Comparison of ENCODE assay signal across 19 cellular contexts in genomic region chr12:68231229-68231628, GRCh38. TPM values are rescaled to one million over a fixed set of nuclear protein-coding genes. Genes with fewer than 3 reads are reported as not detected.
DNase-seq lines count a peak whose midpoint lies in the region; ATAC-seq, FAIRE-seq and TF ChIP-seq lines count a peak whose summit lies in the region.
"Had no signal": no experiment of that assay in that cellular context is flagged by ENCODE, and none has a peak within 500 bp of the region (broad histone marks: within the 10 kb centered on the region; RNA-seq: fewer than 3 reads in every experiment).

No MANE protein-coding gene starts in this region.

- no peaks in the 10 kb centered on the region for H3K27me3 ChIP-seq in Loucy (ENCODE audit: insufficient read depth, low read length, poor library complexity, severe bottlenecking)
- peaks cover 7 to 14% of the 10 kb centered on the region in 2 experiments; a peak in 2 of 5 replicates for H3K27me3 ChIP-seq in K562 (ENCODE audit: control insufficient read depth in 2 of 2, insufficient read depth in 2 of 2, low read length in 2 of 2)
- peaks cover 0 to 17% of the 10 kb centered on the region in 2 experiments; a peak in 2 of 5 replicates for H3K27me3 ChIP-seq in HepG2 (ENCODE audit: control insufficient read depth in 1 of 2, insufficient read depth in 2 of 2, low read length in 2 of 2)
- no peaks in the 10 kb centered on the region for H3K27me3 ChIP-seq in right atrium auricular region

- H3F3A ChIP-seq in Loucy (ENCODE audit: low read depth): no peaks in the 10 kb centered on the region; the same call in 1 of the 2 replicates

- H3K27ac Mint-ChIP-seq in activated CD8-positive, alpha-beta T cell treated with anti-CD3 and anti-CD28 coated beads for 36 hours: no peak overlapping the region
- no peak overlapping the region for H3K27ac Mint-ChIP-seq in activated CD8-positive, alpha-beta T cell treated with anti-CD3 and anti-CD28 coated beads, Interleukin-2, amount 10 ng/mL, durations not matched to agents 7 days and 5 days
- H3K27ac Mint-ChIP-seq in activated CD4-positive, alpha-beta memory T cell treated with anti-CD3 and anti-CD28 coated beads for 36 hours: no peak overlapping the region
- H3K27ac Mint-ChIP-seq: CD14-positive monocyte, IgD-negative memory B cell had no signal

- TF ChIP-seq RAD21 in K562 (CRISPR knock-in tag; conservative IDR thresholded peaks at IDR 0.05 in 1 of 2, IDR thresholded peaks at IDR 0.05 in 1 of 2): no peak
- TF ChIP-seq RAD21 in HepG2 (CRISPR knock-in tag; IDR thresholded peaks at IDR 0.05): no peak

- H3K79me2 ChIP-seq in Loucy (ENCODE audit: insufficient read depth, low read length) (no peaks in the 10 kb centered on the region), K562 (ENCODE audit: control insufficient read depth, insufficient read depth, low read length) (no peaks in the 10 kb centered on the region), HepG2 (ENCODE audit: insufficient read depth, low read length) (no peaks in the 10 kb centered on the region)

- no peak for FAIRE-seq in K562 (lab: Jason Lieb, UNC)
- FAIRE-seq in HepG2 (lab: Jason Lieb, UNC): no peak
- FAIRE-seq: H54 had no signal

- H4K20me1 ChIP-seq in Loucy (ENCODE audit: insufficient read depth, low read length, poor library complexity, severe bottlenecking) (no peaks in the 10 kb centered on the region), K562 (replicated peaks; ENCODE audit: control insufficient read depth, insufficient read depth, low read length) (no peaks in the 10 kb centered on the region), HepG2 (ENCODE audit: insufficient read depth, low read length) (no peaks in the 10 kb centered on the region)

- peaks cover 41% of the 10 kb centered on the region for H3K4me1 ChIP-seq in Loucy (ENCODE audit: insufficient read depth, low read length, poor library complexity, severe bottlenecking)
- no peaks in the 10 kb centered on the region for H3K4me1 ChIP-seq in K562 (replicated peaks in 1 of 2; ENCODE audit: control insufficient read depth in 2 of 2, insufficient read depth in 2 of 2, low read length in 2 of 2)
- no peaks in the 10 kb centered on the region for H3K4me1 ChIP-seq in HepG2 (ENCODE audit: insufficient read depth, low read length)
- no peaks in the 10 kb centered on the region for H3K4me1 ChIP-seq in right atrium auricular region

- H3K9me3 Mint-ChIP-seq in activated CD8-positive, alpha-beta T cell treated with anti-CD3 and anti-CD28 coated beads for 36 hours: no peaks in the 10 kb centered on the region
- no peaks in the 10 kb centered on the region for H3K9me3 Mint-ChIP-seq in activated CD8-positive, alpha-beta T cell treated with anti-CD3 and anti-CD28 coated beads, Interleukin-2, amount 10 ng/mL, durations not matched to agents 7 days and 5 days (ENCODE audit: insufficient read depth)
- no peaks in the 10 kb centered on the region for H3K9me3 Mint-ChIP-seq in activated CD4-positive, alpha-beta memory T cell treated with anti-CD3 and anti-CD28 coated beads for 36 hours
- H3K9me3 Mint-ChIP-seq: CD14-positive monocyte, IgD-negative memory B cell had no signal

- no peak for TF ChIP-seq EP300 in K562 (IDR thresholded peaks at IDR 0.05; ENCODE audit: low read length)
- no peak for TF ChIP-seq EP300 in HepG2 (IDR thresholded peaks at IDR 0.05; ENCODE audit: low read depth in 2 of 2, low read length in 2 of 2)
- no peak for TF ChIP-seq EP300 in HepG2 (CRISPR knock-in tag; IDR thresholded peaks at IDR 0.05; ENCODE audit: borderline replicate concordance)

- in situ Hi-C loops in K562 (cut with MboI): no loop called here
- in situ Hi-C loops in HepG2 (cut with HindIII; ENCODE audit: extremely low pct_ligation_motif_present, low pct_unique_long_range_greater_than_20kb): no loop called here

- intact Hi-C loops in activated CD8-positive, alpha-beta T cell treated with anti-CD3 and anti-CD28 coated beads for 36 hours (cut with micrococcal nuclease): no loop called here
- intact Hi-C loops in K562 (cut with micrococcal nuclease) (no loop called here), HepG2 (cut with micrococcal nuclease; ENCODE audit: unreplicated experiment) (no loop called here)
- intact Hi-C loops in activated CD4-positive, alpha-beta memory T cell treated with anti-CD3 and anti-CD28 coated beads for 36 hours (cut with micrococcal nuclease): no loop called here

- H3K4me1 Mint-ChIP-seq in activated CD8-positive, alpha-beta T cell treated with anti-CD3 and anti-CD28 coated beads for 36 hours (ENCODE audit: low read depth): peaks cover 17% of the 10 kb centered on the region
- H3K4me1 Mint-ChIP-seq in activated CD8-positive, alpha-beta T cell treated with anti-CD3 and anti-CD28 coated beads, Interleukin-2, amount 10 ng/mL, durations not matched to agents 7 days and 5 days (ENCODE audit: low read depth): peaks cover 16% of the 10 kb centered on the region
- H3K4me1 Mint-ChIP-seq in activated CD4-positive, alpha-beta memory T cell treated with anti-CD3 and anti-CD28 coated beads for 36 hours (ENCODE audit: low read depth): peaks cover 10% of the 10 kb centered on the region

- TF ChIP-seq CTCF in activated CD8-positive, alpha-beta T cell treated with anti-CD3 and anti-CD28 coated beads for 36 hours (IDR thresholded peaks at IDR 0.05): no peak
- TF ChIP-seq CTCF in Loucy (conservative IDR thresholded peaks at IDR 0.05; ENCODE audit: low read length) (no peak), K562 (IDR thresholded peaks at IDR 0.05 in 2 of 3, conservative IDR thresholded peaks at IDR 0.05 in 1 of 3; ENCODE audit: insufficient read depth in 2 of 3, low read depth in 1 of 3, low read length in 3 of 3) (no peak), HepG2 (CRISPR knock-in tag; IDR thresholded peaks at IDR 0.05) (no peak), right atrium auricular region (IDR thresholded peaks at IDR 0.05) (no peak)

- no peak overlapping the region for H3K4me2 ChIP-seq in Loucy (ENCODE audit: low read depth, low read length, poor library complexity, severe bottlenecking)
- no peak overlapping the region for H3K4me2 ChIP-seq in K562 (ENCODE audit: insufficient read depth, low read length)
- no peak overlapping the region for H3K4me2 ChIP-seq in HepG2 (ENCODE audit: low read depth, low read length)

- ATAC-seq in activated CD8-positive, alpha-beta T cell treated with anti-CD3 and anti-CD28 coated beads for 36 hours: peak; percentile 37
- no peak for ATAC-seq in activated CD8-positive, alpha-beta T cell treated with anti-CD3 and anti-CD28 coated beads, Interleukin-2, amount 10 ng/mL, durations not matched to agents 7 days and 5 days
- peak; percentile 46 for ATAC-seq in GM18858 (IDR thresholded peaks at IDR 0.05; ENCODE audit: unreplicated experiment)
- no peak for ATAC-seq in K562
- ATAC-seq in HepG2: no peak

- no peaks in the 10 kb centered on the region for H3K36me3 ChIP-seq in Loucy (ENCODE audit: insufficient read depth, low read length)
- no peaks in the 10 kb centered on the region for H3K36me3 ChIP-seq in K562 (ENCODE audit: control insufficient read depth, insufficient read depth, low read length)
- no peaks in the 10 kb centered on the region for H3K36me3 ChIP-seq in HepG2 (replicated peaks in 1 of 2; ENCODE audit: control insufficient read depth in 1 of 2, insufficient read depth in 2 of 2, low read length in 2 of 2)
- no peaks in the 10 kb centered on the region for H3K36me3 ChIP-seq in right atrium auricular region

- no peak for DNase-seq in activated CD8-positive, alpha-beta T cell treated with anti-CD3 and anti-CD28 coated beads for 36 hours
- no peak for DNase-seq in activated CD8-positive, alpha-beta T cell treated with anti-CD3 and anti-CD28 coated beads, Interleukin-2, amount 10 ng/mL, durations not matched to agents 7 days and 5 days
- DNase-seq in K562 (ENCODE audit: extremely low read depth in 1 of 4, low spot score in 3 of 4) (no peak), HepG2 (ENCODE audit: low spot score) (no peak), right atrium auricular region (ENCODE audit: low spot score) (no peak)
- DNase-seq in activated CD4-positive, alpha-beta memory T cell treated with anti-CD3 and anti-CD28 coated beads for 36 hours: no peak
- DNase-seq: DMS53, NCI-H1048, NCI-H146, NCI-H2081 treated with DMSO at 0.1 percent for 48 hours, NCI-H226 had no signal

- H3K9ac ChIP-seq in Loucy (ENCODE audit: low read depth, low read length, poor library complexity, severe bottlenecking) (no peak overlapping the region), K562 (ENCODE audit: insufficient read depth in 1 of 2, low read depth in 2 of 2, low read length in 2 of 2) (no peak overlapping the region), HepG2 (ENCODE audit: insufficient read depth, low read depth, low read length) (no peak overlapping the region)

- no peak overlapping the region for H3K27ac ChIP-seq in K562 (ENCODE audit: extremely low read depth, low read depth, low read length)
- H3K27ac ChIP-seq in HepG2 (ENCODE audit: extremely low read length, insufficient read depth, low read length): no peak overlapping the region
- H3K27ac ChIP-seq in right atrium auricular region: no peak overlapping the region
- H3K27ac ChIP-seq: SK-N-MC had no signal

- H3K27me3 Mint-ChIP-seq in activated CD8-positive, alpha-beta T cell treated with anti-CD3 and anti-CD28 coated beads for 36 hours: no peaks in the 10 kb centered on the region
- peaks cover 2% of the 10 kb centered on the region for H3K27me3 Mint-ChIP-seq in activated CD8-positive, alpha-beta T cell treated with anti-CD3 and anti-CD28 coated beads, Interleukin-2, amount 10 ng/mL, durations not matched to agents 7 days and 5 days (ENCODE audit: low read depth)
- H3K27me3 Mint-ChIP-seq in activated CD4-positive, alpha-beta memory T cell treated with anti-CD3 and anti-CD28 coated beads for 36 hours: peaks cover 5% of the 10 kb centered on the region

- BruUV-seq in K562 (replicated peaks; lab: Mats Ljungman, UMichigan) (no TSS peak), HepG2 (replicated peaks; lab: Mats Ljungman, UMichigan) (no TSS peak)

- H3K9me1 ChIP-seq in K562 (ENCODE audit: control insufficient read depth, insufficient read depth, low read length): no peaks in the 10 kb centered on the region

- H2AFZ ChIP-seq in Loucy (ENCODE audit: low read length) (0 out of 2 replicates have a peak overlapping the region, but pooled peaks have one; percentile 19), K562 (ENCODE audit: low read depth, low read length) (no peak overlapping the region), HepG2 (ENCODE audit: low read length) (no peak overlapping the region)

- H3K4me3 Mint-ChIP-seq in activated CD8-positive, alpha-beta T cell treated with anti-CD3 and anti-CD28 coated beads for 36 hours: no peak overlapping the region
- no peak overlapping the region for H3K4me3 Mint-ChIP-seq in activated CD8-positive, alpha-beta T cell treated with anti-CD3 and anti-CD28 coated beads, Interleukin-2, amount 10 ng/mL, durations not matched to agents 7 days and 5 days
- H3K4me3 Mint-ChIP-seq in activated CD4-positive, alpha-beta memory T cell treated with anti-CD3 and anti-CD28 coated beads for 36 hours: no peak overlapping the region
- H3K4me3 Mint-ChIP-seq: CD14-positive monocyte, IgD-negative memory B cell had no signal

- CTCF ChIA-PET in activated CD8-positive, alpha-beta T cell treated with anti-CD3 and anti-CD28 coated beads for 36 hours (lab: Charles Lee): interaction anchor here (1.1 to 3.9 kb wide), 5 partner anchors 8 to 191 kb away, joined by 3 to 31 read pairs (median 7); no protein-coding TSS in a partner anchor
- CTCF ChIA-PET in activated CD8-positive, alpha-beta T cell treated with anti-CD3 and anti-CD28 coated beads, Interleukin-2, amount 10 ng/mL, durations not matched to agents 7 days and 5 days (lab: Charles Lee): interaction anchor here (1.1 to 2.4 kb wide), 7 partner anchors 9 to 190 kb away, joined by 3 to 25 read pairs (median 5); partner anchors contain the start of gene MDM1
- CTCF ChIA-PET in K562 (lab: Yijun Ruan, JAX; ENCODE audit: low intra/inter-chr PET ratio): no interaction called here
- CTCF ChIA-PET in HepG2 (lab: Yijun Ruan, JAX; ENCODE audit: low intra/inter-chr PET ratio, low total read pairs): no interaction called here
- CTCF ChIA-PET in activated CD4-positive, alpha-beta memory T cell treated with anti-CD3 and anti-CD28 coated beads for 36 hours (lab: Charles Lee): interaction anchor here (1.1 to 3.7 kb wide), 4 partner anchors 8 to 86 kb away, joined by 3 to 21 read pairs (median 8); no protein-coding TSS in a partner anchor

- H3K9me3 ChIP-seq in Loucy (ENCODE audit: insufficient read depth, low read depth, low read length) (no peaks in the 10 kb centered on the region), K562 (replicated peaks; ENCODE audit: control insufficient read depth, insufficient read depth, low read depth, low read length) (no peaks in the 10 kb centered on the region), HepG2 (ENCODE audit: low read length) (no peaks in the 10 kb centered on the region), right atrium auricular region (no peaks in the 10 kb centered on the region)

- no peak overlapping the region for H3K4me3 ChIP-seq in Loucy (ENCODE audit: low read length, poor library complexity, severe bottlenecking)
- H3K4me3 ChIP-seq in K562: no peak overlapping the region
- no peak overlapping the region for H3K4me3 ChIP-seq in HepG2 (replicated peaks in 1 of 3; ENCODE audit: insufficient read depth in 1 of 3, low read depth in 2 of 3, low read length in 3 of 3)
- no peak overlapping the region for H3K4me3 ChIP-seq in right atrium auricular region
- H3K4me3 ChIP-seq: SK-N-MC had no signal

- H3K9me2 ChIP-seq in Loucy (replicated peaks; ENCODE audit: low read depth, low read length): no peaks in the 10 kb centered on the region

- no peak for TF ChIP-seq POLR2A in K562 (conservative IDR thresholded peaks at IDR 0.05)
- no peak for TF ChIP-seq POLR2A in HepG2 (IDR thresholded peaks at IDR 0.05; ENCODE audit: insufficient read depth in 1 of 2, low read depth in 2 of 2, low read length in 2 of 2)

- no peaks in the 10 kb centered on the region for H3K36me3 Mint-ChIP-seq in activated CD8-positive, alpha-beta T cell treated with anti-CD3 and anti-CD28 coated beads for 36 hours (ENCODE audit: low read depth)
- peaks cover 2% of the 10 kb centered on the region for H3K36me3 Mint-ChIP-seq in activated CD8-positive, alpha-beta T cell treated with anti-CD3 and anti-CD28 coated beads, Interleukin-2, amount 10 ng/mL, durations not matched to agents 7 days and 5 days (ENCODE audit: low read depth)
- no peaks in the 10 kb centered on the region for H3K36me3 Mint-ChIP-seq in activated CD4-positive, alpha-beta memory T cell treated with anti-CD3 and anti-CD28 coated beads for 36 hours
- H3K36me3 Mint-ChIP-seq: CD14-positive monocyte had no signal

- POLR2A ChIA-PET in activated CD8-positive, alpha-beta T cell treated with anti-CD3 and anti-CD28 coated beads for 36 hours (lab: Charles Lee): interaction anchor here (0.6 to 2.0 kb wide), 5 partner anchors 10 to 66 kb away, joined by 3 to 7 read pairs (median 3); no protein-coding TSS in a partner anchor
- POLR2A ChIA-PET in activated CD8-positive, alpha-beta T cell treated with anti-CD3 and anti-CD28 coated beads, Interleukin-2, amount 10 ng/mL, durations not matched to agents 7 days and 5 days (lab: Charles Lee): no interaction called here
- POLR2A ChIA-PET in K562 (lab: Yijun Ruan, JAX): no interaction called here
- POLR2A ChIA-PET in HepG2 (lab: Yijun Ruan, JAX): no interaction called here
- POLR2A ChIA-PET in activated CD4-positive, alpha-beta memory T cell treated with anti-CD3 and anti-CD28 coated beads for 36 hours (lab: Charles Lee): interaction anchor here (0.6 kb wide), 1 partner anchor 10 kb away, joined by 3 read pairs; no protein-coding TSS in a partner anchor

RNA-seq across cellular contexts. Expression of gene IL26, which starts 5.6 kb away (rescaled TPM):
- not detected for total RNA-seq in activated CD8-positive, alpha-beta T cell treated with anti-CD3 and anti-CD28 coated beads for 36 hours
- total RNA-seq in activated CD8-positive, alpha-beta T cell treated with anti-CD3 and anti-CD28 coated beads, Interleukin-2, amount 10 ng/mL, durations not matched to agents 7 days and 5 days: under 1 TPM in 1 of 2 experiments, not detected in 1; 0.23 TPM
- not detected in 2 replicates for total RNA-seq in K562 (2011; cell fraction: chromatin; rRNA removed; ENCODE audit: low replicate concordance)
- not detected in 2 replicates for total RNA-seq in K562 (2011; cell fraction: nucleolus; rRNA removed)
- total RNA-seq in K562 (2011; cell fraction: nucleoplasm; rRNA removed): not detected in 2 replicates
- total RNA-seq in K562 (2014; rRNA removed) (not detected in 2 replicates), K562 (2014; rRNA removed; fragmentation: Illumina TruSeq; extraction: Trizol) (not detected in 2 replicates), K562 (2015; rRNA removed; fragmentation: Illumina TruSeq; extraction: Trizol) (not detected in 2 replicates), K562 (2021) (not detected in 2 replicates), HepG2 (2016; rRNA removed; fragmentation: Illumina TruSeq; extraction: Trizol) (not detected in 2 replicates), right atrium auricular region (not detected)
- polyA plus RNA-seq in K562 (2011; rRNA removed) (not detected in 2 replicates), K562 (2014; fragmentation: Illumina TruSeq; extraction: Trizol) (not detected in 2 replicates), K562 (2014; fragmentation: Nextera tagmentation; extraction: Ambion mirVana) (not detected), K562 (2014; rRNA removed) (not detected in 2 replicates), HepG2 (2011; rRNA removed) (not detected in 2 replicates)
- polyA plus RNA-seq in K562 (2011; cell fraction: cytosol; rRNA removed): not detected in 2 replicates
- polyA plus RNA-seq in K562 (2011; cell fraction: nucleus; rRNA removed): not detected in 2 replicates
- not detected in 2 replicates for polyA plus RNA-seq in K562 (2012)
- polyA minus RNA-seq in K562 (2011; rRNA and poly(A)+ RNA removed): not detected in 2 replicates
- polyA minus RNA-seq in K562 (2011; cell fraction: cytosol; rRNA and poly(A)+ RNA removed): not detected in 2 replicates
- not detected in 2 replicates for polyA minus RNA-seq in K562 (2011; cell fraction: nucleus; rRNA and poly(A)+ RNA removed)
- total RNA-seq in HepG2 (2016; cell fraction: cytosol; rRNA removed; fragmentation: Illumina TruSeq; extraction: Trizol; ENCODE audit: low read depth): not detected in 2 replicates
- total RNA-seq in HepG2 (2016; cell fraction: insoluble cytoplasmic fraction; rRNA removed; fragmentation: Illumina TruSeq; extraction: Trizol): not detected in 2 replicates
- not detected in 2 replicates for total RNA-seq in HepG2 (2016; cell fraction: membrane; rRNA removed; fragmentation: Illumina TruSeq; extraction: Trizol)
- total RNA-seq in HepG2 (2016; cell fraction: nucleus; rRNA removed; fragmentation: Illumina TruSeq; extraction: Trizol): not detected in 2 replicates
- polyA plus RNA-seq in HepG2 (2011; cell fraction: cytosol; rRNA removed): not detected in 2 replicates
- polyA plus RNA-seq in HepG2 (2011; cell fraction: nucleus; rRNA removed): not detected in 2 replicates
- polyA plus RNA-seq in HepG2 (2012): not detected in 2 replicates
- not detected in 2 replicates for polyA plus RNA-seq in HepG2 (2016; cell fraction: cytosol; fragmentation: Illumina TruSeq; extraction: Trizol; ENCODE audit: low read depth)
- polyA plus RNA-seq in HepG2 (2016; cell fraction: insoluble cytoplasmic fraction; fragmentation: Illumina TruSeq; extraction: Trizol; ENCODE audit: low read depth): not detected in 2 replicates
- polyA plus RNA-seq in HepG2 (2016; cell fraction: membrane; fragmentation: Illumina TruSeq; extraction: Trizol; ENCODE audit: low read depth): not detected in 2 replicates
- not detected in 2 replicates for polyA plus RNA-seq in HepG2 (2016; cell fraction: nucleus; fragmentation: Illumina TruSeq; extraction: Trizol; ENCODE audit: insufficient read depth, low read depth)
- not detected in 2 replicates for polyA minus RNA-seq in HepG2 (2011; rRNA and poly(A)+ RNA removed; ENCODE audit: low replicate concordance)
- not detected in 2 replicates for polyA minus RNA-seq in HepG2 (2011; cell fraction: cytosol; rRNA and poly(A)+ RNA removed)
- polyA minus RNA-seq in HepG2 (2011; cell fraction: nucleus; rRNA and poly(A)+ RNA removed): not detected in 2 replicates
- 1 to 10 TPM; 2.0 to 2.1 TPM for total RNA-seq in activated CD4-positive, alpha-beta memory T cell treated with anti-CD3 and anti-CD28 coated beads for 36 hours
- total RNA-seq: A673, HT-29 had no signal
- polyA plus RNA-seq: CD14-positive monocyte, IgD-negative memory B cell had no signal

RNA-seq across cellular contexts. Expression of gene IL22, which starts 22.2 kb away (rescaled TPM):
- total RNA-seq in activated CD8-positive, alpha-beta T cell treated with anti-CD3 and anti-CD28 coated beads for 36 hours: not detected
- total RNA-seq in activated CD8-positive, alpha-beta T cell treated with anti-CD3 and anti-CD28 coated beads, Interleukin-2, amount 10 ng/mL, durations not matched to agents 7 days and 5 days: not detected
- not detected in 2 replicates for total RNA-seq in K562 (2011; cell fraction: chromatin; rRNA removed; ENCODE audit: low replicate concordance)
- not detected in 2 replicates for total RNA-seq in K562 (2011; cell fraction: nucleolus; rRNA removed)
- total RNA-seq in K562 (2011; cell fraction: nucleoplasm; rRNA removed): not detected in 2 replicates
- total RNA-seq in K562 (2014; rRNA removed): not detected in 2 replicates
- not detected in 2 replicates for total RNA-seq in K562 (2014; rRNA removed; fragmentation: Illumina TruSeq; extraction: Trizol)
- total RNA-seq in K562 (2015; rRNA removed; fragmentation: Illumina TruSeq; extraction: Trizol): not detected in 2 replicates
- not detected in 2 replicates for total RNA-seq in K562 (2021)
- polyA plus RNA-seq in K562 (2011; rRNA removed): not detected in 2 replicates
- polyA plus RNA-seq in K562 (2011; cell fraction: cytosol; rRNA removed): not detected in 2 replicates
- polyA plus RNA-seq in K562 (2011; cell fraction: nucleus; rRNA removed): not detected in 2 replicates
- not detected in 2 replicates for polyA plus RNA-seq in K562 (2012)
- polyA plus RNA-seq in K562 (2014; fragmentation: Illumina TruSeq; extraction: Trizol): not detected in 2 replicates
- not detected for polyA plus RNA-seq in K562 (2014; fragmentation: Nextera tagmentation; extraction: Ambion mirVana)
- polyA plus RNA-seq in K562 (2014; rRNA removed): not detected in 2 replicates
- polyA minus RNA-seq in K562 (2011; rRNA and poly(A)+ RNA removed): not detected in 2 replicates
- not detected in 2 replicates for polyA minus RNA-seq in K562 (2011; cell fraction: cytosol; rRNA and poly(A)+ RNA removed)
- polyA minus RNA-seq in K562 (2011; cell fraction: nucleus; rRNA and poly(A)+ RNA removed): not detected in 2 replicates
- total RNA-seq in HepG2 (2016; rRNA removed; fragmentation: Illumina TruSeq; extraction: Trizol): not detected in 2 replicates
- not detected in 2 replicates for total RNA-seq in HepG2 (2016; cell fraction: cytosol; rRNA removed; fragmentation: Illumina TruSeq; extraction: Trizol; ENCODE audit: low read depth)
- total RNA-seq in HepG2 (2016; cell fraction: insoluble cytoplasmic fraction; rRNA removed; fragmentation: Illumina TruSeq; extraction: Trizol): not detected in 2 replicates
- total RNA-seq in HepG2 (2016; cell fraction: membrane; rRNA removed; fragmentation: Illumina TruSeq; extraction: Trizol): not detected in 2 replicates
- total RNA-seq in HepG2 (2016; cell fraction: nucleus; rRNA removed; fragmentation: Illumina TruSeq; extraction: Trizol): not detected in 2 replicates
- polyA plus RNA-seq in HepG2 (2011; rRNA removed): not detected in 2 replicates
- not detected in 2 replicates for polyA plus RNA-seq in HepG2 (2011; cell fraction: cytosol; rRNA removed)
- polyA plus RNA-seq in HepG2 (2011; cell fraction: nucleus; rRNA removed): not detected in 2 replicates
- not detected in 2 replicates for polyA plus RNA-seq in HepG2 (2012)
- not detected in 2 replicates for polyA plus RNA-seq in HepG2 (2016; cell fraction: cytosol; fragmentation: Illumina TruSeq; extraction: Trizol; ENCODE audit: low read depth)
- not detected in 2 replicates for polyA plus RNA-seq in HepG2 (2016; cell fraction: insoluble cytoplasmic fraction; fragmentation: Illumina TruSeq; extraction: Trizol; ENCODE audit: low read depth)
- not detected in 2 replicates for polyA plus RNA-seq in HepG2 (2016; cell fraction: membrane; fragmentation: Illumina TruSeq; extraction: Trizol; ENCODE audit: low read depth)
- not detected in 2 replicates for polyA plus RNA-seq in HepG2 (2016; cell fraction: nucleus; fragmentation: Illumina TruSeq; extraction: Trizol; ENCODE audit: insufficient read depth, low read depth)
- not detected in 2 replicates for polyA minus RNA-seq in HepG2 (2011; rRNA and poly(A)+ RNA removed; ENCODE audit: low replicate concordance)
- polyA minus RNA-seq in HepG2 (2011; cell fraction: cytosol; rRNA and poly(A)+ RNA removed): not detected in 2 replicates
- not detected in 2 replicates for polyA minus RNA-seq in HepG2 (2011; cell fraction: nucleus; rRNA and poly(A)+ RNA removed)
- not detected for total RNA-seq in right atrium auricular region
- total RNA-seq in activated CD4-positive, alpha-beta memory T cell treated with anti-CD3 and anti-CD28 coated beads for 36 hours: 1 to 10 TPM; 5.4 to 6.4 TPM
- total RNA-seq: A673, HT-29 had no signal
- polyA plus RNA-seq: CD14-positive monocyte, IgD-negative memory B cell had no signal

Comparison
In these comparisons a context has a peak if more than half of its experiments do, and no peak if none do; other contexts are left out.
1. ATAC-seq: peak in activated CD8-positive, alpha-beta T cell treated with anti-CD3 and anti-CD28 coated beads for 36 hours (single experiment) and GM18858 (single experiment); none in activated CD8-positive, alpha-beta T cell treated with anti-CD3 and anti-CD28 coated beads, Interleukin-2, amount 10 ng/mL, durations not matched to agents 7 days and 5 days (single experiment), K562 (single experiment) and HepG2 (single experiment).
2. POLR2A ChIA-PET loops: an anchor here in activated CD8-positive, alpha-beta T cell treated with anti-CD3 and anti-CD28 coated beads for 36 hours (0.6 to 2.0 kb wide) and activated CD4-positive, alpha-beta memory T cell treated with anti-CD3 and anti-CD28 coated beads for 36 hours (0.6 kb wide); none called in activated CD8-positive, alpha-beta T cell treated with anti-CD3 and anti-CD28 coated beads, Interleukin-2, amount 10 ng/mL, durations not matched to agents 7 days and 5 days, K562 and HepG2.
3. CTCF ChIA-PET loops: an anchor here in activated CD8-positive, alpha-beta T cell treated with anti-CD3 and anti-CD28 coated beads for 36 hours (1.1 to 3.9 kb wide), activated CD8-positive, alpha-beta T cell treated with anti-CD3 and anti-CD28 coated beads, Interleukin-2, amount 10 ng/mL, durations not matched to agents 7 days and 5 days (1.1 to 2.4 kb wide) and activated CD4-positive, alpha-beta memory T cell treated with anti-CD3 and anti-CD28 coated beads for 36 hours (1.1 to 3.7 kb wide); none called in K562 and HepG2.